Comparison of ENCODE assay signal across 27 cellular contexts in genomic region chr4:12651876-12652275, GRCh38.
"Had no signal": no experiment of that assay in that cellular context is flagged by ENCODE, and none has a peak within 500 bp of the region (broad histone marks: within the 10 kb centered on the region; RNA-seq: fewer than 3 reads in every experiment).

No MANE protein-coding gene starts in this region.

- H3K27me3 ChIP-seq: neural progenitor cell, ovary, right lobe of liver, sigmoid colon, stomach, thyroid gland, tibial nerve, upper lobe of left lung, vagina had no signal

- H3K9me3 Mint-ChIP-seq: neural progenitor cell; stimulated activated effector memory CD8-positive, alpha-beta T cell treated with anti-CD3 and anti-CD28 coated beads, Interleukin-12 subunit alpha, Interleukin-12 subunit beta, amount 100 ng/mL, for 72 hours; stimulated activated naive B cell treated with anti-CD40 and anti-IgM and Interleukin-4, amounts not matched to agents 10 μg/mL and 1 μg/mL and 100 μg/mL, for 72 hours had no signal

- H3K27ac ChIP-seq: neural progenitor cell, ovary, parathyroid adenoma, psoas muscle, right lobe of liver, sigmoid colon, stomach, thoracic aorta, thyroid gland, tibial nerve, upper lobe of left lung, vagina had no signal

- DNase-seq: occipital lobe; ovary; posterior cingulate gyrus; psoas muscle; right cardiac atrium; right lobe of liver; sigmoid colon; small intestine; stimulated activated CD4-positive, alpha-beta T cell treated with anti-CD3 and anti-CD28 coated beads, Interleukin-15, amount 100 ng/mL, for 24 hours; stimulated activated CD4-positive, alpha-beta T cell treated with anti-CD3 and anti-CD28 coated beads, Interleukin-2, amount 100 ng/mL, for 24 hours; stimulated activated CD4-positive, alpha-beta T cell treated with anti-CD3 and anti-CD28 coated beads, Interleukin-2, amount 100 ng/mL, for 48 hours; stimulated activated CD4-positive, alpha-beta T cell treated with anti-CD3 and anti-CD28 coated beads, Interleukin-4, amount 100 ng/mL, for 24 hours; stimulated activated naive B cell treated with anti-CD40 and anti-IgM and Interleukin-4, amounts not matched to agents 10 μg/mL and 1 μg/mL and 100 μg/mL, for 72 hours; stimulated activated naive CD4-positive, alpha-beta T cell treated with Interleukin-2 at 50 U/mL for 16 hours; stomach; thyroid gland; upper lobe of left lung had no signal

- ATAC-seq: psoas muscle; right cardiac atrium; right lobe of liver; stimulated activated effector memory CD8-positive, alpha-beta T cell treated with anti-CD3 and anti-CD28 coated beads, Interleukin-12 subunit alpha, Interleukin-12 subunit beta, amount 100 ng/mL, for 72 hours; stimulated activated naive B cell treated with anti-CD40 and anti-IgM and Interleukin-4, amounts not matched to agents 10 μg/mL and 1 μg/mL and 100 μg/mL, for 72 hours had no signal

- H3K36me3 Mint-ChIP-seq: neural progenitor cell; stimulated activated effector memory CD8-positive, alpha-beta T cell treated with anti-CD3 and anti-CD28 coated beads, Interleukin-12 subunit alpha, Interleukin-12 subunit beta, amount 100 ng/mL, for 72 hours; stimulated activated naive B cell treated with anti-CD40 and anti-IgM and Interleukin-4, amounts not matched to agents 10 μg/mL and 1 μg/mL and 100 μg/mL, for 72 hours had no signal

- H3K9me3 ChIP-seq: ovary, psoas muscle, right lobe of liver, sigmoid colon, thoracic aorta, thyroid gland, tibial nerve, upper lobe of left lung, vagina had no signal

- H3K4me1 Mint-ChIP-seq: nephron; neural progenitor cell; stimulated activated effector memory CD8-positive, alpha-beta T cell treated with anti-CD3 and anti-CD28 coated beads, Interleukin-12 subunit alpha, Interleukin-12 subunit beta, amount 100 ng/mL, for 72 hours; stimulated activated naive B cell treated with anti-CD40 and anti-IgM and Interleukin-4, amounts not matched to agents 10 μg/mL and 1 μg/mL and 100 μg/mL, for 72 hours had no signal

- H3K27me3 Mint-ChIP-seq: progenitor cell of endocrine pancreas; stimulated activated naive B cell treated with anti-CD40 and anti-IgM and Interleukin-4, amounts not matched to agents 10 μg/mL and 1 μg/mL and 100 μg/mL, for 72 hours; stimulated activated naive CD8-positive, alpha-beta T cell treated with anti-CD3 and anti-CD28 coated beads, Interleukin-15, Interleukin-2, amounts not matched to agents 100 ng/mL and 50 ng/mL, for 24 hours had no signal

- H3K4me3 Mint-ChIP-seq: nephron; neural progenitor cell; stimulated activated effector memory CD8-positive, alpha-beta T cell treated with anti-CD3 and anti-CD28 coated beads, Interleukin-12 subunit alpha, Interleukin-12 subunit beta, amount 100 ng/mL, for 72 hours; stimulated activated naive B cell treated with anti-CD40 and anti-IgM and Interleukin-4, amounts not matched to agents 10 μg/mL and 1 μg/mL and 100 μg/mL, for 72 hours; stimulated activated naive CD8-positive, alpha-beta T cell treated with anti-CD3 and anti-CD28 coated beads, Interleukin-15, Interleukin-2, amounts not matched to agents 100 ng/mL and 50 ng/mL, for 24 hours had no signal

- H3K4me3 ChIP-seq: neural progenitor cell, ovary, psoas muscle, right lobe of liver, sigmoid colon, stomach, thoracic aorta, thyroid gland, tibial nerve, upper lobe of left lung, vagina had no signal

- FAIRE-seq: small intestine, urothelium cell line had no signal

- H3K36me3 ChIP-seq: ovary, right lobe of liver, sigmoid colon, stomach, thoracic aorta, thyroid gland, tibial nerve, upper lobe of left lung, vagina had no signal

- H3K27ac Mint-ChIP-seq: nephron; neural progenitor cell; progenitor cell of endocrine pancreas; stimulated activated effector memory CD8-positive, alpha-beta T cell treated with anti-CD3 and anti-CD28 coated beads, Interleukin-12 subunit alpha, Interleukin-12 subunit beta, amount 100 ng/mL, for 72 hours; stimulated activated naive B cell treated with anti-CD40 and anti-IgM and Interleukin-4, amounts not matched to agents 10 μg/mL and 1 μg/mL and 100 μg/mL, for 72 hours; stimulated activated naive CD8-positive, alpha-beta T cell treated with anti-CD3 and anti-CD28 coated beads, Interleukin-15, Interleukin-2, amounts not matched to agents 100 ng/mL and 50 ng/mL, for 24 hours had no signal

- H3K4me1 ChIP-seq: neural progenitor cell, parathyroid adenoma, psoas muscle, right lobe of liver, sigmoid colon, stomach, thyroid gland, tibial nerve, upper lobe of left lung, vagina had no signal
